In genomic region chr2:70784320-70784719, GRCh38 we compare ENCODE assay signal across 31 cellular contexts. TPM values are rescaled to one million over a fixed set of nuclear protein-coding genes. Genes with fewer than 3 reads are reported as not detected.
DNase-seq lines count a peak whose midpoint lies in the region; ATAC-seq, FAIRE-seq and TF ChIP-seq lines count a peak whose summit lies in the region.
"Had no signal": no experiment of that assay in that cellular context is flagged by ENCODE, and none has a peak within 500 bp of the region (broad histone marks: within the 10 kb centered on the region; RNA-seq: fewer than 3 reads in every experiment).

No MANE protein-coding gene starts in this region.

- TF ChIP-seq RAD21 in K562 (CRISPR knock-in tag; conservative IDR thresholded peaks at IDR 0.05 in 1 of 2, IDR thresholded peaks at IDR 0.05 in 1 of 2): no peak

- WGBS in K562 (ENCODE audit: insufficient coverage, low coverage, missing lambda C conversion rate): 50% methylated on average over 2 of the region's 2 CpGs

- no peak for ATAC-seq in natural killer cell
- ATAC-seq in natural killer cell treated with Interleukin-12 subunit alpha and Interleukin-12 subunit beta and Interleukin-15 and Interleukin-18, amount 100 ng/mL, for 72 hours: no peak
- ATAC-seq in K562: no peak
- no peak for ATAC-seq in GM18861 (IDR thresholded peaks at IDR 0.05; ENCODE audit: unreplicated experiment)
- ATAC-seq: GM12878 had no signal

- H3K4me3 ChIP-seq in K562 (no peak overlapping the region), epithelial cell of esophagus (ENCODE audit: low read length) (no peak overlapping the region)
- H3K4me3 ChIP-seq: BLaER1, GM12878 had no signal

- H3K4me3 Mint-ChIP-seq in natural killer cell: peak overlapping the region; percentile 21
- H3K4me3 Mint-ChIP-seq in natural killer cell treated with Interleukin-12 subunit alpha and Interleukin-12 subunit beta and Interleukin-15 and Interleukin-18, amount 100 ng/mL, for 72 hours: no peak overlapping the region
- H3K4me3 Mint-ChIP-seq: CD14-positive monocyte; CD4-positive, alpha-beta memory T cell; CD4-positive, CD25-positive, alpha-beta regulatory T cell; CD8-positive, alpha-beta memory T cell had no signal

- H3K27me3 ChIP-seq in K562 (ENCODE audit: control insufficient read depth in 2 of 2, insufficient read depth in 2 of 2, low read length in 2 of 2): peaks cover 3 to 10% of the 10 kb centered on the region in 2 experiments; a peak in 4 of 5 replicates

- H3K27ac ChIP-seq in K562 (ENCODE audit: extremely low read depth, low read depth, low read length): no peak overlapping the region
- H3K27ac ChIP-seq: BLaER1 had no signal

- H3K9me3 ChIP-seq in K562 (replicated peaks; ENCODE audit: control insufficient read depth, insufficient read depth, low read depth, low read length): no peaks in the 10 kb centered on the region
- H3K9me3 ChIP-seq: BE2C, BLaER1 had no signal

- H3K36me3 ChIP-seq in K562 (ENCODE audit: control insufficient read depth, insufficient read depth, low read length): no peaks in the 10 kb centered on the region
- H3K36me3 ChIP-seq: BE2C, BLaER1 had no signal

- no peaks in the 10 kb centered on the region for H4K20me1 ChIP-seq in K562 (replicated peaks; ENCODE audit: control insufficient read depth, insufficient read depth, low read length)
- H4K20me1 ChIP-seq: BLaER1 had no signal

- H3K4me2 ChIP-seq in K562 (ENCODE audit: insufficient read depth, low read length): no peak overlapping the region
- H3K4me2 ChIP-seq: BLaER1 had no signal

- DNase-seq in natural killer cell (no peak), K562 (ENCODE audit: extremely low read depth in 1 of 4, low spot score in 3 of 4) (no peak), epithelial cell of esophagus (ENCODE audit: low read depth) (peak; percentile 16)
- DNase-seq in natural killer cell treated with Interleukin-12 subunit alpha and Interleukin-12 subunit beta and Interleukin-15 and Interleukin-18, amount 100 ng/mL, for 72 hours (ENCODE audit: low spot score): no peak
- DNase-seq in activated CD8-positive, alpha-beta memory T cell treated with anti-CD3 and anti-CD28 coated beads, Interleukin-2, amount 50 U/mL, for 4 hours: no peak
- DNase-seq: 8988T; ACHN; BE2C; CD4-positive, alpha-beta memory T cell; CD4-positive, CD25-positive, alpha-beta regulatory T cell; CD8-positive, alpha-beta memory T cell; COR-L47; DMS 273 treated with DMSO at 0.1 percent for 48 hours; DMS153; DMS53; DMS79; DND-41; EL; GDM1 had no signal

- intact Hi-C loops in natural killer cell (cut with micrococcal nuclease) (no loop called here), K562 (cut with micrococcal nuclease) (loop anchor here (10.0 kb wide), 1 partner anchor 440 kb away; no protein-coding TSS in a partner anchor)

- H3K9me1 ChIP-seq in K562 (ENCODE audit: control insufficient read depth, insufficient read depth, low read length): no peaks in the 10 kb centered on the region

- no peak for TF ChIP-seq POLR2A in K562 (conservative IDR thresholded peaks at IDR 0.05)

- TF ChIP-seq CTCF in natural killer cell (IDR thresholded peaks at IDR 0.05): no peak
- TF ChIP-seq CTCF in K562 (IDR thresholded peaks at IDR 0.05 in 2 of 3, conservative IDR thresholded peaks at IDR 0.05 in 1 of 3; ENCODE audit: insufficient read depth in 2 of 3, low read depth in 1 of 3, low read length in 3 of 3): no peak
- TF ChIP-seq CTCF in epithelial cell of esophagus (IDR thresholded peaks at IDR 0.05; ENCODE audit: insufficient read depth, low read depth, low read length, missing control alignments): no peak

- POLR2A ChIA-PET in K562 (lab: Yijun Ruan, JAX): interaction anchor here (0.9 to 1.4 kb wide), 3 partner anchors 16 to 124 kb away, joined by 3 to 5 read pairs (median 5); partner anchors contain the start of gene ADD2

- CTCF ChIA-PET in K562 (lab: Yijun Ruan, JAX; ENCODE audit: low intra/inter-chr PET ratio): interaction anchor here (0.7 to 2.0 kb wide), 2 partner anchors 97 to 129 kb away, joined by 3 to 20 read pairs; no protein-coding TSS in a partner anchor

- H3K27ac Mint-ChIP-seq in natural killer cell: no peak overlapping the region
- H3K27ac Mint-ChIP-seq in natural killer cell treated with Interleukin-12 subunit alpha and Interleukin-12 subunit beta and Interleukin-15 and Interleukin-18, amount 100 ng/mL, for 72 hours: no peak overlapping the region
- H3K27ac Mint-ChIP-seq: CD14-positive monocyte; CD4-positive, alpha-beta memory T cell; CD4-positive, CD25-positive, alpha-beta regulatory T cell; CD8-positive, alpha-beta memory T cell had no signal

- no peaks in the 10 kb centered on the region for H3K36me3 Mint-ChIP-seq in natural killer cell
- no peaks in the 10 kb centered on the region for H3K36me3 Mint-ChIP-seq in natural killer cell treated with Interleukin-12 subunit alpha and Interleukin-12 subunit beta and Interleukin-15 and Interleukin-18, amount 100 ng/mL, for 72 hours
- H3K36me3 Mint-ChIP-seq: CD14-positive monocyte; CD4-positive, alpha-beta memory T cell; CD4-positive, CD25-positive, alpha-beta regulatory T cell; CD8-positive, alpha-beta memory T cell had no signal

- H3K9me3 Mint-ChIP-seq in natural killer cell: no peaks in the 10 kb centered on the region
- no peaks in the 10 kb centered on the region for H3K9me3 Mint-ChIP-seq in natural killer cell treated with Interleukin-12 subunit alpha and Interleukin-12 subunit beta and Interleukin-15 and Interleukin-18, amount 100 ng/mL, for 72 hours
- H3K9me3 Mint-ChIP-seq: CD4-positive, alpha-beta memory T cell; CD8-positive, alpha-beta memory T cell had no signal

- no peaks in the 10 kb centered on the region for H3K79me2 ChIP-seq in K562 (ENCODE audit: control insufficient read depth, insufficient read depth, low read length)

- H3K4me1 ChIP-seq in K562 (replicated peaks in 1 of 2; ENCODE audit: control insufficient read depth in 2 of 2, insufficient read depth in 2 of 2, low read length in 2 of 2): no peaks in the 10 kb centered on the region; a peak in 2 of 5 replicates
- H3K4me1 ChIP-seq: BE2C had no signal

- TF ChIP-seq EP300 in K562 (IDR thresholded peaks at IDR 0.05; ENCODE audit: low read length): no peak

- H3K27me3 Mint-ChIP-seq in natural killer cell (ENCODE audit: low read depth in 2 of 2): peaks cover 34 to 43% of the 10 kb centered on the region in 2 donors
- H3K27me3 Mint-ChIP-seq in natural killer cell treated with Interleukin-12 subunit alpha and Interleukin-12 subunit beta and Interleukin-15 and Interleukin-18, amount 100 ng/mL, for 72 hours: peaks cover 21 to 35% of the 10 kb centered on the region in 2 donors

- no peak overlapping the region for H3K9ac ChIP-seq in K562 (ENCODE audit: insufficient read depth in 1 of 2, low read depth in 2 of 2, low read length in 2 of 2)
- H3K9ac ChIP-seq: BLaER1 had no signal

- in situ Hi-C loops in K562 (cut with MboI): loop anchor here (5.0 to 25.0 kb wide), 3 partner anchors 97 to 472 kb away; partner anchors contain the start of gene FAM136A

- no peak for FAIRE-seq in K562 (lab: Jason Lieb, UNC)
- FAIRE-seq: A204.1, GM12878, GM12892, GM18507, GM19239 had no signal

- no TSS peak for BruUV-seq in K562 (replicated peaks; lab: Mats Ljungman, UMichigan)

- no peak overlapping the region for H2AFZ ChIP-seq in K562 (ENCODE audit: low read depth, low read length)

- peaks cover 8 to 13% of the 10 kb centered on the region in 2 donors for H3K4me1 Mint-ChIP-seq in natural killer cell
- peaks cover 11 to 14% of the 10 kb centered on the region in 2 donors for H3K4me1 Mint-ChIP-seq in natural killer cell treated with Interleukin-12 subunit alpha and Interleukin-12 subunit beta and Interleukin-15 and Interleukin-18, amount 100 ng/mL, for 72 hours (ENCODE audit: low read depth in 2 of 2)

RNA-seq across cellular contexts. Expression of gene FIGLA, which starts 6.1 kb away (rescaled TPM):
- not detected for total RNA-seq in natural killer cell
- total RNA-seq in natural killer cell treated with Interleukin-12 subunit alpha and Interleukin-12 subunit beta and Interleukin-15 and Interleukin-18, amount 100 ng/mL, for 72 hours: 1 to 10 TPM in 1 of 2 donors, under 1 TPM in 1; 0.98 to 1.1 TPM
- total RNA-seq in K562 (2011; cell fraction: chromatin; rRNA removed; ENCODE audit: low replicate concordance): not detected in 2 replicates
- not detected in 2 replicates for total RNA-seq in K562 (2011; cell fraction: nucleolus; rRNA removed)
- total RNA-seq in K562 (2011; cell fraction: nucleoplasm; rRNA removed): not detected in 2 replicates
- not detected in 2 replicates for total RNA-seq in K562 (2014; rRNA removed)
- total RNA-seq in K562 (2014; rRNA removed; fragmentation: Illumina TruSeq; extraction: Trizol): not detected in 2 replicates
- not detected in 2 replicates for total RNA-seq in K562 (2015; rRNA removed; fragmentation: Illumina TruSeq; extraction: Trizol)
- total RNA-seq in K562 (2021): not detected in 2 replicates
- not detected in 2 replicates for polyA plus RNA-seq in K562 (2011; rRNA removed)
- polyA plus RNA-seq in K562 (2011; cell fraction: cytosol; rRNA removed): not detected in 2 replicates
- not detected in 2 replicates for polyA plus RNA-seq in K562 (2011; cell fraction: nucleus; rRNA removed)
- polyA plus RNA-seq in K562 (2012): not detected in 2 replicates
- not detected in 2 replicates for polyA plus RNA-seq in K562 (2014; fragmentation: Illumina TruSeq; extraction: Trizol)
- polyA plus RNA-seq in K562 (2014; fragmentation: Nextera tagmentation; extraction: Ambion mirVana): not detected
- polyA plus RNA-seq in K562 (2014; rRNA removed): not detected in 2 replicates
- not detected in 2 replicates for polyA minus RNA-seq in K562 (2011; rRNA and poly(A)+ RNA removed)
- polyA minus RNA-seq in K562 (2011; cell fraction: cytosol; rRNA and poly(A)+ RNA removed): not detected in 2 replicates
- polyA minus RNA-seq in K562 (2011; cell fraction: nucleus; rRNA and poly(A)+ RNA removed): not detected in 2 replicates
- total RNA-seq: A673; CD4-positive, alpha-beta memory T cell; CD4-positive, CD25-positive, alpha-beta regulatory T cell; CD8-positive, alpha-beta memory T cell; Daoy; G401; GM12878 had no signal
- polyA plus RNA-seq: AG04450; CD14-positive monocyte; CD4-positive, alpha-beta memory T cell; CD4-positive, CD25-positive, alpha-beta regulatory T cell; CD8-positive, alpha-beta memory T cell; GM12878 had no signal

RNA-seq across cellular contexts. Expression of gene ADD2, which starts 16.3 kb away (rescaled TPM):
- total RNA-seq in natural killer cell (1 to 10 TPM in 1 of 3 donors, under 1 TPM in 2; 0.16 to 1.4 (median 0.40) TPM), K562 (2014; rRNA removed) (52.1 and 59.3 TPM in 2 replicates), K562 (2014; rRNA removed; fragmentation: Illumina TruSeq; extraction: Trizol) (18.1 and 19.1 TPM in 2 replicates), K562 (2015; rRNA removed; fragmentation: Illumina TruSeq; extraction: Trizol) (17.9 and 19.7 TPM in 2 replicates), K562 (2021) (59.6 and 63.0 TPM in 2 replicates)
- total RNA-seq in natural killer cell treated with Interleukin-12 subunit alpha and Interleukin-12 subunit beta and Interleukin-15 and Interleukin-18, amount 100 ng/mL, for 72 hours: 1 to 10 TPM; 2.3 to 4.8 TPM
- 39.1 and 60.6 TPM in 2 replicates for total RNA-seq in K562 (2011; cell fraction: chromatin; rRNA removed; ENCODE audit: low replicate concordance)
- total RNA-seq in K562 (2011; cell fraction: nucleolus; rRNA removed): 38.0 and 48.7 TPM in 2 replicates
- total RNA-seq in K562 (2011; cell fraction: nucleoplasm; rRNA removed): 46.6 and 51.7 TPM in 2 replicates
- polyA plus RNA-seq in K562 (2011; rRNA removed) (15.0 and 36.2 TPM in 2 replicates), K562 (2014; fragmentation: Illumina TruSeq; extraction: Trizol) (60.0 and 60.4 TPM in 2 replicates), K562 (2014; fragmentation: Nextera tagmentation; extraction: Ambion mirVana) (1 to 10 TPM; 3.5 to 4.0 TPM), K562 (2014; rRNA removed) (55.9 and 58.6 TPM in 2 replicates)
- polyA plus RNA-seq in K562 (2011; cell fraction: cytosol; rRNA removed): 20.6 and 70.3 TPM in 2 replicates
- polyA plus RNA-seq in K562 (2011; cell fraction: nucleus; rRNA removed): 23.5 and 81.6 TPM in 2 replicates
- polyA plus RNA-seq in K562 (2012): 20.9 and 29.6 TPM in 2 replicates
- 17.1 and 65.5 TPM in 2 replicates for polyA minus RNA-seq in K562 (2011; rRNA and poly(A)+ RNA removed)
- 26.8 and 57.4 TPM in 2 replicates for polyA minus RNA-seq in K562 (2011; cell fraction: cytosol; rRNA and poly(A)+ RNA removed)
- 12.8 and 32.0 TPM in 2 replicates for polyA minus RNA-seq in K562 (2011; cell fraction: nucleus; rRNA and poly(A)+ RNA removed)

RNA-seq across cellular contexts. Expression of gene CLEC4F, which starts 36.1 kb away (rescaled TPM):
- 1 to 10 TPM in 1 of 3 donors, under 1 TPM in 2; 0.33 to 1.4 (median 0.39) TPM for total RNA-seq in natural killer cell
- total RNA-seq in natural killer cell treated with Interleukin-12 subunit alpha and Interleukin-12 subunit beta and Interleukin-15 and Interleukin-18, amount 100 ng/mL, for 72 hours: 10 to 100 TPM in 1 of 2 donors, 1 to 10 TPM in 1; 8.9 to 23.5 TPM
- total RNA-seq in K562 (2011; cell fraction: chromatin; rRNA removed; ENCODE audit: low replicate concordance): not detected in 2 replicates
- total RNA-seq in K562 (2011; cell fraction: nucleolus; rRNA removed): not detected in 2 replicates
- not detected in 2 replicates for total RNA-seq in K562 (2011; cell fraction: nucleoplasm; rRNA removed)
- total RNA-seq in K562 (2014; rRNA removed): not detected in 2 replicates
- total RNA-seq in K562 (2014; rRNA removed; fragmentation: Illumina TruSeq; extraction: Trizol): not detected in 2 replicates
- not detected in 2 replicates for total RNA-seq in K562 (2015; rRNA removed; fragmentation: Illumina TruSeq; extraction: Trizol)
- total RNA-seq in K562 (2021): not detected in 2 replicates
- not detected in 2 replicates for polyA plus RNA-seq in K562 (2011; rRNA removed)
- not detected in 2 replicates for polyA plus RNA-seq in K562 (2011; cell fraction: cytosol; rRNA removed)
- not detected in 2 replicates for polyA plus RNA-seq in K562 (2011; cell fraction: nucleus; rRNA removed)
- not detected in 2 replicates for polyA plus RNA-seq in K562 (2012)
- polyA plus RNA-seq in K562 (2014; fragmentation: Illumina TruSeq; extraction: Trizol): not detected in 2 replicates
- not detected for polyA plus RNA-seq in K562 (2014; fragmentation: Nextera tagmentation; extraction: Ambion mirVana)
- not detected in 2 replicates for polyA plus RNA-seq in K562 (2014; rRNA removed)
- polyA minus RNA-seq in K562 (2011; rRNA and poly(A)+ RNA removed): not detected in 2 replicates
- not detected in 2 replicates for polyA minus RNA-seq in K562 (2011; cell fraction: cytosol; rRNA and poly(A)+ RNA removed)
- not detected in 2 replicates for polyA minus RNA-seq in K562 (2011; cell fraction: nucleus; rRNA and poly(A)+ RNA removed)
- total RNA-seq: CD4-positive, alpha-beta memory T cell; CD4-positive, CD25-positive, alpha-beta regulatory T cell; CD8-positive, alpha-beta memory T cell; Daoy; GM12878 had no signal
- polyA plus RNA-seq: AG04450; CD4-positive, alpha-beta memory T cell; CD4-positive, CD25-positive, alpha-beta regulatory T cell; CD8-positive, alpha-beta memory T cell had no signal

RNA-seq across cellular contexts. Expression of gene CD207, which starts 51.3 kb away (rescaled TPM):
- not detected for total RNA-seq in natural killer cell
- total RNA-seq in natural killer cell treated with Interleukin-12 subunit alpha and Interleukin-12 subunit beta and Interleukin-15 and Interleukin-18, amount 100 ng/mL, for 72 hours: 1 to 10 TPM; 1.1 to 1.8 TPM
- not detected in 2 replicates for total RNA-seq in K562 (2011; cell fraction: chromatin; rRNA removed; ENCODE audit: low replicate concordance)
- not detected in 2 replicates for total RNA-seq in K562 (2011; cell fraction: nucleolus; rRNA removed)
- total RNA-seq in K562 (2011; cell fraction: nucleoplasm; rRNA removed): not detected in 2 replicates
- 0.08 TPM in 1 of 2 replicates, not detected in the other for total RNA-seq in K562 (2014; rRNA removed)
- total RNA-seq in K562 (2014; rRNA removed; fragmentation: Illumina TruSeq; extraction: Trizol): not detected in 2 replicates
- total RNA-seq in K562 (2015; rRNA removed; fragmentation: Illumina TruSeq; extraction: Trizol): not detected in 2 replicates
- total RNA-seq in K562 (2021): not detected in 2 replicates
- not detected in 2 replicates for polyA plus RNA-seq in K562 (2011; rRNA removed)
- polyA plus RNA-seq in K562 (2011; cell fraction: cytosol; rRNA removed): not detected in 2 replicates
- not detected in 2 replicates for polyA plus RNA-seq in K562 (2011; cell fraction: nucleus; rRNA removed)
- not detected in 2 replicates for polyA plus RNA-seq in K562 (2012)
- polyA plus RNA-seq in K562 (2014; fragmentation: Illumina TruSeq; extraction: Trizol): not detected in 2 replicates
- not detected for polyA plus RNA-seq in K562 (2014; fragmentation: Nextera tagmentation; extraction: Ambion mirVana)
- not detected in 2 replicates for polyA plus RNA-seq in K562 (2014; rRNA removed)
- polyA minus RNA-seq in K562 (2011; rRNA and poly(A)+ RNA removed): not detected in 2 replicates
- not detected in 2 replicates for polyA minus RNA-seq in K562 (2011; cell fraction: cytosol; rRNA and poly(A)+ RNA removed)
- polyA minus RNA-seq in K562 (2011; cell fraction: nucleus; rRNA and poly(A)+ RNA removed): not detected in 2 replicates
- total RNA-seq: CD4-positive, alpha-beta memory T cell; CD4-positive, CD25-positive, alpha-beta regulatory T cell; CD8-positive, alpha-beta memory T cell; Daoy; GM12878 had no signal
- polyA plus RNA-seq: AG04450; CD14-positive monocyte; CD4-positive, alpha-beta memory T cell; CD4-positive, CD25-positive, alpha-beta regulatory T cell; CD8-positive, alpha-beta memory T cell; GM12878 had no signal

Comparison
In these comparisons a context has a peak if more than half of its experiments do, and no peak if none do; other contexts are left out.
1. RNA of gene CLEC4F, which starts 36.1 kb away (total RNA-seq): 8.9 to 23.5 TPM in natural killer cell treated with Interleukin-12 subunit alpha and Interleukin-12 subunit beta and Interleukin-15 and Interleukin-18, amount 100 ng/mL, for 72 hours; 0.33 to 1.4 TPM in natural killer cell and not detected in K562; every median in the first group is over 4 times any median in the second.